In the genomic region with DNA sequence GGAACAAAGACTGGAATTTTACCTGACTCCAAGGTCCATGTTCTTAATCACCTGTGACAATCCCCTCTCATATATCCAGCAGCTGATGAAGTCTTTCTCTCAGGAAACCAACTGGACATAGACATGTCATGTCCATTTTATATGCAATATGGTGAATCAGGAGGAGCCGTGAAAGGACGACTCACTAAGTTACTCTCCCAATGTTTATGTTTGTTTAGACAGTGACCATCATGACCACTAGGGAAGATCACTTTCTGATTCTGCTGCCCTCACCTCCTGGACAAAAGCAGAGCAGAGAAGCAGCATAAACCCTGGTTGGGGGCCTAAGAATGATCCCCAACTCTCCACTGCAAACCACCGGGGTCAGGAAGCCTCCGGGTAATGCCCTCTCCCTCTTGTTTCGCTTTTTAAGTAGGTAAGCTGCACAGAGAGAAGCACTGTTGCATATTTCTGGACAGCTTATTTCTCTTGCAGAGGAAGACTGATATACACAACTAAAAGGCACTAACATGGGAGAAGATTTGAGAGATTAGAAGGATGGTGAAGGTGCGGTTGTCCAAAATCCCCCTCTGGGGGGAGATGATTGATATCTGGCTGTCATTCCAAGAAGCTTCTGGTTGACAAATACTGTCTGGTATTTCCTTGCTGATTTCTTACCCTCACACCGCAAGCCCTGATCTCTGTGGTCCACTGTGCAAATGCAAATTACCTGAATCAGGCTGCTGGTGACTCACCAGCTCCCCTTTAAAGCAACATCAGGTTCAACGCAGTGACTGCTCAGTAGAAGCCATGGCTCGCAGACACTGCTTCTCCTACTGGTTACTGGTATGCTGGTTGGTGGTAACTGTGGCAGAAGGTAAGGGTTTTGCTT, we compare ENCODE assay signal across 8 cellular contexts.
DNase-seq lines count a peak whose midpoint lies in the region; ATAC-seq and TF ChIP-seq lines count a peak whose summit lies in the region.

A gene with protein sequence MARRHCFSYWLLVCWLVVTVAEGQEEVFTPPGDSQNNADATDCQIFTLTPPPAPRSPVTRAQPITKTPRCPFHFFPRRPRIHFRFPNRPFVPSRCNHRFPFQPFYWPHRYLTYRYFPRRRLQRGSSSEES (plus strand): TSS at position 773 of the 871 bp plus-strand sequence. CDS start 17 bp downstream, at position 790.

- peak; percentile 59 for DNase-seq in GM13976 (ENCODE audit: low spot score)
- peak; percentile 55 for DNase-seq in HS-5 (ENCODE audit: low read depth)
- peak; percentile 19 for DNase-seq in activated T-helper 9 cell treated with anti-CD3 and anti-CD28 coated beads, Interleukin-2, amount 50 U/mL, for 16 hours (ENCODE audit: low read depth)
- peak in 2 of 3 donors; percentile 1 to 3 for DNase-seq in stimulated activated CD4-positive, alpha-beta T cell treated with anti-CD3 and anti-CD28 coated beads, TNF-alpha, amount 100 ng/mL, for 48 hours (ENCODE audit: low read depth in 3 of 3)
- no peak for DNase-seq in OCI-M2 (lab: John Stamatoyannopoulos, UW; ENCODE audit: unreplicated experiment)
- no peak for DNase-seq in hypothalamus (lab: John Stamatoyannopoulos, UW)
- DNase-seq in Ammon's horn (ENCODE audit: low spot score), result no peak

- TF ChIP-seq CTCF in GM13976 (IDR thresholded peaks at IDR 0.05; ENCODE audit: borderline replicate concordance, control extremely low read depth, extremely low read depth, insufficient read depth, missing control alignments), result no peak

- in situ Hi-C loops in GM13976 (cut with MboI; ENCODE audit: low sequenced_read_pairs, unreplicated experiment), result no loop called here

- ATAC-seq in GM21528 (IDR thresholded peaks at IDR 0.05; ENCODE audit: low FRiP score, unreplicated experiment), result peak; percentile 92

Comparison
In these comparisons a context has a peak if more than half of its experiments do, and no peak if none do; other contexts are left out.
1. DNase-seq: peak in GM13976 (single experiment), HS-5 (single experiment), activated T-helper 9 cell treated with anti-CD3 and anti-CD28 coated beads, Interleukin-2, amount 50 U/mL, for 16 hours (single experiment) and stimulated activated CD4-positive, alpha-beta T cell treated with anti-CD3 and anti-CD28 coated beads, TNF-alpha, amount 100 ng/mL, for 48 hours (2 of 3); none in OCI-M2 (single experiment), hypothalamus (0 of 51) and Ammon's horn (single experiment).